24 cellular contexts compared by ENCODE assay signal in the genomic region with DNA sequence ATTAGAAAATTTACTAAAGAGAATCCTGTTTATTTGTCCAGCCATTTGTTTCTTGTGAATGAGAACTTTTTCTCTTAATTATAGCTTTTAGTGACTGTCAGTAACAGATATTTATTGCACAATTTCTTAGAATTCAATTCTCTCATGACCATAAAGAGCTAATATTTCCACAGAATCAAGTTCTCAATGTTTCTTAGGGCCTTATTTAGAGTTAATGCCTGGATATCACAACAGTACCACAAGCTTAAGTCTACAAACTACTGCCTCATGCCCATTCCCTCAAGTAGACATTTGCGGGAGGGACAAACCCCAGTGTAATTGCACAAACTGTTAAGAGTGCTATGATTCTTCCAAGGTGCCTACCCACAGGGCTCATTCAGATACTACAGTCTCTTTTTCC.
"Had no signal": no experiment of that assay in that cellular context is flagged by ENCODE, and none has a peak within 500 bp of the region (broad histone marks: within the 10 kb centered on the region; RNA-seq: fewer than 3 reads in every experiment).

No MANE protein-coding gene starts in this region.

- H3K9me3 ChIP-seq: adrenal gland, breast epithelium, MG63, Peyer's patch had no signal

- H3K36me3 ChIP-seq: adrenal gland, breast epithelium, MG63, Peyer's patch had no signal

- H3K4me1 ChIP-seq: adrenal gland, breast epithelium, Peyer's patch had no signal

- ATAC-seq: activated CD4-positive, alpha-beta T cell treated with anti-CD3 and anti-CD28 coated beads for 36 hours; activated T-cell treated with anti-CD3 and anti-CD28 coated beads, Interleukin-2, amount 50 U/mL, for 72 hours; T-cell had no signal

- H3K27me3 ChIP-seq: adrenal gland, breast epithelium, MG63, Peyer's patch had no signal

- H3K27ac Mint-ChIP-seq: activated CD4-positive, alpha-beta memory T cell treated with anti-CD3 and anti-CD28 coated beads, Interleukin-2, amount 10 ng/mL, durations not matched to agents 7 days and 5 days; activated CD4-positive, alpha-beta T cell treated with anti-CD3 and anti-CD28 coated beads for 36 hours; activated naive CD4-positive, alpha-beta T cell treated with anti-CD3 and anti-CD28 coated beads, Interleukin-2, amount 10 ng/mL, durations not matched to agents 7 days and 5 days; activated naive CD8-positive, alpha-beta T cell treated with anti-CD3 and anti-CD28 coated beads for 36 hours; activated T-cell treated with anti-CD3 and anti-CD28 coated beads, Interleukin-2, amount 50 U/mL, for 72 hours; activated T-helper 2 cell treated with anti-CD3 and anti-CD28 coated beads, Interferon-gamma antibody, Interleukin-2, Interleukin-4, amounts not matched to agents 10 μg/mL and 5 μg/mL and 100 μg/mL, durations not matched to agents 14 hours and 24 hours and 36 hours; T-cell had no signal

- H3K27ac ChIP-seq: adrenal gland, Peyer's patch, RWPE1, VCaP had no signal

- H3K4me3 Mint-ChIP-seq: activated CD4-positive, alpha-beta memory T cell treated with anti-CD3 and anti-CD28 coated beads, Interleukin-2, amount 10 ng/mL, durations not matched to agents 7 days and 5 days; activated CD4-positive, alpha-beta T cell treated with anti-CD3 and anti-CD28 coated beads for 36 hours; activated naive CD4-positive, alpha-beta T cell treated with anti-CD3 and anti-CD28 coated beads, Interleukin-2, amount 10 ng/mL, durations not matched to agents 7 days and 5 days; activated naive CD8-positive, alpha-beta T cell treated with anti-CD3 and anti-CD28 coated beads for 36 hours; activated T-cell treated with anti-CD3 and anti-CD28 coated beads, Interleukin-2, amount 50 U/mL, for 72 hours; T-cell had no signal

- H3K4me1 Mint-ChIP-seq: activated CD4-positive, alpha-beta memory T cell treated with anti-CD3 and anti-CD28 coated beads, Interleukin-2, amount 10 ng/mL, durations not matched to agents 7 days and 5 days; activated CD4-positive, alpha-beta T cell treated with anti-CD3 and anti-CD28 coated beads for 36 hours; activated naive CD4-positive, alpha-beta T cell treated with anti-CD3 and anti-CD28 coated beads, Interleukin-2, amount 10 ng/mL, durations not matched to agents 7 days and 5 days; activated naive CD8-positive, alpha-beta T cell treated with anti-CD3 and anti-CD28 coated beads for 36 hours; T-cell had no signal

- H3K9me3 Mint-ChIP-seq: activated CD4-positive, alpha-beta memory T cell treated with anti-CD3 and anti-CD28 coated beads, Interleukin-2, amount 10 ng/mL, durations not matched to agents 7 days and 5 days; activated naive CD4-positive, alpha-beta T cell treated with anti-CD3 and anti-CD28 coated beads, Interleukin-2, amount 10 ng/mL, durations not matched to agents 7 days and 5 days; activated naive CD8-positive, alpha-beta T cell treated with anti-CD3 and anti-CD28 coated beads for 36 hours; activated T-cell treated with anti-CD3 and anti-CD28 coated beads, Interleukin-2, amount 50 U/mL, for 72 hours; activated T-helper 2 cell treated with anti-CD3 and anti-CD28 coated beads, Interferon-gamma antibody, Interleukin-2, Interleukin-4, amounts not matched to agents 10 μg/mL and 5 μg/mL and 100 μg/mL, durations not matched to agents 14 hours and 24 hours and 36 hours; T-cell had no signal

- DNase-seq: activated CD4-positive, alpha-beta memory T cell treated with anti-CD3 and anti-CD28 coated beads, Interleukin-2, amount 10 ng/mL, durations not matched to agents 7 days and 5 days; activated CD4-positive, alpha-beta T cell treated with anti-CD3 and anti-CD28 coated beads for 36 hours; activated CD4-positive, alpha-beta T cell treated with anti-CD3 and anti-CD28 coated beads, Interleukin-2, amount 50 U/mL, for 1 hour; activated CD8-positive, alpha-beta memory T cell treated with anti-CD3 and anti-CD28 coated beads, Interleukin-2, amount 50 U/mL, for 4 hours; activated gamma-delta T cell treated with Interleukin-2 at 50 U/mL for 16 hours; activated naive CD4-positive, alpha-beta T cell treated with anti-CD3 and anti-CD28 coated beads, Interleukin-2, amount 10 ng/mL, durations not matched to agents 7 days and 5 days; activated naive CD8-positive, alpha-beta T cell treated with anti-CD3 and anti-CD28 coated beads for 36 hours; activated T-cell treated with anti-CD3 and anti-CD28 coated beads, Interleukin-2, amount 50 U/mL, for 72 hours; central memory CD4-positive, alpha-beta T cell; MG63; MV-4-11; NCI-H1105; NCI-H1436; NCI-H1694 treated with DMSO at 0.1 percent for 48 hours; NCI-H510A treated with DMSO at 0.1 percent for 48 hours; NCI-H69; Peyer's patch; SHP77 treated with DMSO at 0.1 percent for 48 hours; T-cell had no signal

- H3K4me3 ChIP-seq: adrenal gland, breast epithelium, MG63, Peyer's patch had no signal

- H3K36me3 Mint-ChIP-seq: activated naive CD4-positive, alpha-beta T cell treated with anti-CD3 and anti-CD28 coated beads, Interleukin-2, amount 10 ng/mL, durations not matched to agents 7 days and 5 days; activated naive CD8-positive, alpha-beta T cell treated with anti-CD3 and anti-CD28 coated beads for 36 hours; T-cell had no signal
